ENCODE assay signal across 8 cellular contexts in genomic region chr9:2016411-2017208, GRCh38. TPM values are rescaled to one million over a fixed set of nuclear protein-coding genes. Genes with fewer than 3 reads are reported as not detected.
DNase-seq lines count a peak whose midpoint lies in the region; ATAC-seq and TF ChIP-seq lines count a peak whose summit lies in the region.

No MANE protein-coding gene starts in this region.

- H3K27ac Mint-ChIP-seq in CD8-positive, alpha-beta memory T cell: peak overlapping the region; percentile 95 to 100 (median 98)
- H3K27ac Mint-ChIP-seq in activated T-helper 17 cell treated with anti-CD3 and anti-CD28 coated beads, Interleukin-2, amount 50 U/mL, for 72 hours: peak overlapping the region; percentile 95
- H3K27ac Mint-ChIP-seq in natural killer cell: peak overlapping the region; percentile 97 to 99

- H3F3A ChIP-seq in PC-9 (ENCODE audit: insufficient read depth, low read depth): peaks cover 11% of the 10 kb centered on the region; the same call in 1 of the 2 replicates

- intact Hi-C loops in PC-9 (cut with micrococcal nuclease; ENCODE audit: unreplicated experiment): loop anchor here (5.0 kb wide), 1 partner anchor 826 kb away; the partner anchor contains the start of gene PUM3
- intact Hi-C loops in natural killer cell (cut with micrococcal nuclease): loop anchor here (5.0 to 10.0 kb wide), 3 partner anchors 138 to 1742 kb away; partner anchors contain the start of gene RFX3

- no TSS peak for BruUV-seq in PC-9 (replicated peaks; lab: Mats Ljungman, UMichigan)

- peaks cover 0 to 3% (median 2%) of the 10 kb centered on the region in 5 donors for H3K9me3 Mint-ChIP-seq in CD8-positive, alpha-beta memory T cell
- no peaks in the 10 kb centered on the region for H3K9me3 Mint-ChIP-seq in activated T-helper 17 cell treated with anti-CD3 and anti-CD28 coated beads, Interleukin-2, amount 50 U/mL, for 72 hours
- no peaks in the 10 kb centered on the region for H3K9me3 Mint-ChIP-seq in natural killer cell

- H3K4me3 ChIP-seq in CD8-positive, alpha-beta memory T cell (ENCODE audit: low read length): peak overlapping the region; percentile 92
- peak overlapping the region; percentile 86 for H3K4me3 ChIP-seq in HFF-Myc (replicated peaks; ENCODE audit: low read depth, low read length)
- peak overlapping the region; percentile 91 for H3K4me3 ChIP-seq in PC-9
- peak overlapping the region; percentile 89 for H3K4me3 ChIP-seq in fibroblast of pulmonary artery (replicated peaks; ENCODE audit: low read depth, low read length)

- H3K4me1 ChIP-seq in CD8-positive, alpha-beta memory T cell (ENCODE audit: insufficient read depth, low read length): peaks cover 36% of the 10 kb centered on the region
- H3K4me1 ChIP-seq in PC-9 (replicated peaks; ENCODE audit: insufficient read depth): peaks cover 18% of the 10 kb centered on the region

- DNase-seq in CD8-positive, alpha-beta memory T cell: peak; percentile 59 to 74 (median 60)
- DNase-seq in HFF-Myc (ENCODE audit: extremely low read depth, low read depth): peak; percentile 43
- peak in 1 of 2 experiments; percentile 42 for DNase-seq in PC-9
- DNase-seq in fibroblast of pulmonary artery (ENCODE audit: low read depth): peak; percentile 82
- DNase-seq in natural killer cell: peak; percentile 55
- peak; percentile 39 to 69 (median 60) for DNase-seq in stimulated activated naive CD4-positive, alpha-beta T cell (lab: John Stamatoyannopoulos, UW)

- peaks cover 0 to 27% (median 0%) of the 10 kb centered on the region in 3 donors for H3K36me3 Mint-ChIP-seq in CD8-positive, alpha-beta memory T cell
- H3K36me3 Mint-ChIP-seq in activated T-helper 17 cell treated with anti-CD3 and anti-CD28 coated beads, Interleukin-2, amount 50 U/mL, for 72 hours (ENCODE audit: low read depth): peaks cover 20% of the 10 kb centered on the region
- no peaks in the 10 kb centered on the region for H3K36me3 Mint-ChIP-seq in natural killer cell

- peak overlapping the region; percentile 91 for H3K27ac ChIP-seq in CD8-positive, alpha-beta memory T cell (ENCODE audit: low read depth, low read length)
- H3K27ac ChIP-seq in PC-9: no peak overlapping the region

- H3K27me3 ChIP-seq in CD8-positive, alpha-beta memory T cell (ENCODE audit: insufficient read depth, low read length, poor library complexity, severe bottlenecking): no peaks in the 10 kb centered on the region
- no peaks in the 10 kb centered on the region for H3K27me3 ChIP-seq in PC-9 (ENCODE audit: insufficient read depth, low read depth)

- no peaks in the 10 kb centered on the region; the same call in 1 of the 2 replicates for H3K79me2 ChIP-seq in PC-9 (ENCODE audit: low read depth)

- H4K20me1 ChIP-seq in PC-9 (ENCODE audit: insufficient read depth): no peaks in the 10 kb centered on the region

- H3K4me1 Mint-ChIP-seq in CD8-positive, alpha-beta memory T cell: peaks cover 42 to 58% (median 52%) of the 10 kb centered on the region in 3 donors
- H3K4me1 Mint-ChIP-seq in activated T-helper 17 cell treated with anti-CD3 and anti-CD28 coated beads, Interleukin-2, amount 50 U/mL, for 72 hours: peaks cover 32% of the 10 kb centered on the region
- peaks cover 39 to 50% of the 10 kb centered on the region in 2 donors for H3K4me1 Mint-ChIP-seq in natural killer cell

- CTCF ChIA-PET in CD8-positive, alpha-beta memory T cell (lab: Charles Lee): interaction anchor here (1.5 kb wide), 2 partner anchors 29 to 38 kb away, joined by 4 to 11 read pairs; no protein-coding TSS in a partner anchor
- CTCF ChIA-PET in PC-9 (lab: Charles Lee): no interaction called here

- TF ChIP-seq CTCF in HFF-Myc (IDR thresholded peaks at IDR 0.05; ENCODE audit: low read depth, low read length, missing control alignments): no peak
- no peak for TF ChIP-seq CTCF in PC-9 (conservative IDR thresholded peaks at IDR 0.05)
- no peak for TF ChIP-seq CTCF in fibroblast of pulmonary artery (IDR thresholded peaks at IDR 0.05; ENCODE audit: low read length, missing control alignments)
- TF ChIP-seq CTCF in natural killer cell (IDR thresholded peaks at IDR 0.05): no peak

- no peaks in the 10 kb centered on the region for H3K36me3 ChIP-seq in CD8-positive, alpha-beta memory T cell (ENCODE audit: insufficient read depth, low read length)
- H3K36me3 ChIP-seq in PC-9 (ENCODE audit: low read depth): no peaks in the 10 kb centered on the region

- POLR2A ChIA-PET in CD8-positive, alpha-beta memory T cell (lab: Charles Lee): interaction anchor here (1.5 to 4.8 kb wide), 3 partner anchors 10 to 1510 kb away, joined by 3 to 44 read pairs (median 28); partner anchors contain the start of gene RFX3
- POLR2A ChIA-PET in PC-9 (lab: Charles Lee; ENCODE audit: unreplicated experiment): no interaction called here

- no peaks in the 10 kb centered on the region for H3K9me3 ChIP-seq in CD8-positive, alpha-beta memory T cell (ENCODE audit: low read length)
- no peaks in the 10 kb centered on the region for H3K9me3 ChIP-seq in PC-9 (ENCODE audit: insufficient read depth, low read depth)

- ATAC-seq in activated T-helper 17 cell treated with anti-CD3 and anti-CD28 coated beads, Interleukin-2, amount 50 U/mL, for 72 hours (replicated peaks): peak; percentile 2
- ATAC-seq in natural killer cell (peak; percentile 2 to 9 (median 2)), HG03108 (IDR thresholded peaks at IDR 0.05; ENCODE audit: unreplicated experiment) (no peak)

- H3K4me2 ChIP-seq in PC-9: peak overlapping the region; percentile 90

- H3K27me3 Mint-ChIP-seq in CD8-positive, alpha-beta memory T cell: peaks cover 0 to 4% of the 10 kb centered on the region in 2 donors
- H3K27me3 Mint-ChIP-seq in activated T-helper 17 cell treated with anti-CD3 and anti-CD28 coated beads, Interleukin-2, amount 50 U/mL, for 72 hours: peaks cover 3% of the 10 kb centered on the region
- peaks cover 5 to 6% of the 10 kb centered on the region in 2 donors for H3K27me3 Mint-ChIP-seq in natural killer cell (ENCODE audit: low read depth in 2 of 2)

- peak overlapping the region; percentile 85 for H2AFZ ChIP-seq in PC-9

- no peaks in the 10 kb centered on the region for H3K9me2 ChIP-seq in PC-9 (ENCODE audit: insufficient read depth)

- H3K4me3 Mint-ChIP-seq in CD8-positive, alpha-beta memory T cell: peak overlapping the region; percentile 96 to 100 (median 99)
- H3K4me3 Mint-ChIP-seq in activated T-helper 17 cell treated with anti-CD3 and anti-CD28 coated beads, Interleukin-2, amount 50 U/mL, for 72 hours: peak overlapping the region; percentile 98
- H3K4me3 Mint-ChIP-seq in natural killer cell: peak overlapping the region; percentile 99

RNA-seq across cellular contexts. Expression of gene SMARCA2, which starts 1.5 kb away (rescaled TPM):
- 100 to 1,000 TPM; 145 to 156 TPM for total RNA-seq in CD8-positive, alpha-beta memory T cell
- 56.7 TPM for polyA plus RNA-seq in CD8-positive, alpha-beta memory T cell
- total RNA-seq in PC-9 (2021) (22.6 and 29.3 TPM in 2 replicates), natural killer cell (100 to 1,000 TPM; 303 to 324 (median 308) TPM)
- 100 to 1,000 TPM; 118 to 119 TPM for total RNA-seq in activated T-helper 17 cell treated with anti-CD3 and anti-CD28 coated beads, Interleukin-2, amount 50 U/mL, for 72 hours
